Comparison of ENCODE assay signal across 2 cellular contexts in the genomic region with DNA sequence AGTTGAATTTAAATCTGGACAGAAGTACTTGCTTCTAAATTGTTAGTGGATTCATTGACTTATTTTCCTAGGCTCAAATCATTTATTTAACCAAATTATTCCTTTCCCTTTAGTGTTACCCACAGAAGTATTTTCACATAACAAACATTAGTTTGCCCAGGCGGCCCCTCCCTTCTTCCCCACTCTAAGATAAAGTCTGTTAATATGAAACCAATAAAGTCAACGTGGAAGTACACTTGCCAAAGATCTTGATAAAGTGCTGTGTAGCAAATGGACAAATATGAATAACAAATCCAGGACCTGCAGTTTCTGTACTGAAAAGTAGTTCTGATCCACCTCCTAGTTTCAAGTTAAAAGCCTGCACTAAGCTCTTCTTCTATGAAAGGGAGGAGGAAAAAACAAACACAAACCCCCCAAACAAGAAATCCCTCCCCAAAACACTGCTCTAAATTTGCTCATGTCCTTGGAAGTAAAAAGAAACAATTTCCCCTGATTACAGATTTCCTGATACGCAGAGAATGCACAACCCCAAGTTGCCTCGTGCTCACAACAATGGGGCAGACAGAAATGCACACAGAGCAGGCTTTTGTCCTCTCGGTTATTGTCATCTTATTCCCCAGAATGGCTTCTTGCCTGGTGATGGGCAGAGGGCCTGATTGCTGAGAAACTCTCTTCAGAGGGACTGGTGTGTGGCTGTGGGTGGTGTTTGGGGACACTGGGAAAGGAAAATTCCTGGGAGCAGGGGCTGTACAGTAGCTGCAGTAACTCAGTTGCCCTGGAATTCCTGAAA.
TF ChIP-seq lines count a peak whose summit lies in the region.

No MANE protein-coding gene starts in this region.

TF ChIP-seq in liver, 16 proteins besides CTCF, POLR2A, EP300 and RAD21:
- no peak for TF ChIP-seq NR2F2 (IDR thresholded peaks at IDR 0.05)
- no peak for TF ChIP-seq ATF3 (IDR thresholded peaks at IDR 0.05)
- TF ChIP-seq HNF4A (conservative IDR thresholded peaks at IDR 0.05): peak; percentile 8 to 37
- peak in 1 of 2 donors; percentile 10 for TF ChIP-seq JUND (IDR thresholded peaks at IDR 0.05)
- TF ChIP-seq SP1 (IDR thresholded peaks at IDR 0.05): no peak
- no peak for TF ChIP-seq TAF1 (conservative IDR thresholded peaks at IDR 0.05)
- TF ChIP-seq EGR1 (IDR thresholded peaks at IDR 0.05; ENCODE audit: low read depth in 2 of 2): no peak
- no peak for TF ChIP-seq REST (IDR thresholded peaks at IDR 0.05)
- no peak for TF ChIP-seq YY1 (IDR thresholded peaks at IDR 0.05)
- TF ChIP-seq GABPA (IDR thresholded peaks at IDR 0.05 in 1 of 2, conservative IDR thresholded peaks at IDR 0.05 in 1 of 2): no peak
- TF ChIP-seq HNF4G (IDR thresholded peaks at IDR 0.05): no peak
- no peak for TF ChIP-seq ZBTB33 (IDR thresholded peaks at IDR 0.05)
- no peak for TF ChIP-seq FOXA1 (IDR thresholded peaks at IDR 0.05)
- no peak for TF ChIP-seq FOXA2 (IDR thresholded peaks at IDR 0.05)
- TF ChIP-seq MAX (IDR thresholded peaks at IDR 0.05): peak; percentile 7
- TF ChIP-seq RXRA (IDR thresholded peaks at IDR 0.05): no peak

TF ChIP-seq in HepG2, 621 proteins besides CTCF, POLR2A, EP300 and RAD21:
- TF ChIP-seq ZNF598 (CRISPR knock-in tag; IDR thresholded peaks at IDR 0.05; ENCODE audit: borderline replicate concordance): no peak
- TF ChIP-seq ZNF337 (CRISPR knock-in tag; IDR thresholded peaks at IDR 0.05; ENCODE audit: borderline replicate concordance, low read depth): no peak
- TF ChIP-seq SOX13 (IDR thresholded peaks at IDR 0.05): no peak
- 0 out of 4 replicates have a peak, but pooled peaks of 1 of the 2 experiments have one; percentile 50 for TF ChIP-seq SOX13 (CRISPR knock-in tag; conservative IDR thresholded peaks at IDR 0.05 in 1 of 2, IDR thresholded peaks at IDR 0.05 in 1 of 2)
- TF ChIP-seq ZNF530 (CRISPR knock-in tag; IDR thresholded peaks at IDR 0.05; ENCODE audit: low read depth): no peak
- TF ChIP-seq, protein P1, sequence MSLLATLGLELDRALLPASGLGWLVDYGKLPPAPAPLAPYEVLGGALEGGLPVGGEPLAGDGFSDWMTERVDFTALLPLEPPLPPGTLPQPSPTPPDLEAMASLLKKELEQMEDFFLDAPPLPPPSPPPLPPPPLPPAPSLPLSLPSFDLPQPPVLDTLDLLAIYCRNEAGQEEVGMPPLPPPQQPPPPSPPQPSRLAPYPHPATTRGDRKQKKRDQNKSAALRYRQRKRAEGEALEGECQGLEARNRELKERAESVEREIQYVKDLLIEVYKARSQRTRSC (CRISPR knock-in tag; IDR thresholded peaks at IDR 0.05; ENCODE audit: low read depth): no peak
